ENCODE assay signal across 28 cellular contexts in genomic region chr3:151452346-151452745, GRCh38.
"Had no signal": no experiment of that assay in that cellular context is flagged by ENCODE, and none has a peak within 500 bp of the region (broad histone marks: within the 10 kb centered on the region; RNA-seq: fewer than 3 reads in every experiment).

No MANE protein-coding gene starts in this region.

- H3K4me1 ChIP-seq: stomach, suprapubic skin, testis, thyroid gland, tibial artery, tibial nerve, upper lobe of left lung, upper lobe of right lung, uterus, vagina had no signal

- H3K4me3 ChIP-seq: stomach, suprapubic skin, testis, thoracic aorta, thyroid gland, tibial artery, tibial nerve, transverse colon, upper lobe of left lung, upper lobe of right lung, uterus, vagina had no signal

- H3K36me3 Mint-ChIP-seq: stimulated activated effector memory CD8-positive, alpha-beta T cell treated with anti-CD3 and anti-CD28 coated beads, Interleukin-12 subunit alpha, Interleukin-12 subunit beta, amount 100 ng/mL, for 72 hours; stimulated activated memory B cell treated with anti-CD40 and anti-IgM and Interleukin-4, amounts not matched to agents 10 μg/mL and 1 μg/mL and 100 μg/mL, for 72 hours; stimulated activated naive B cell treated with anti-CD40 and anti-IgM and Interleukin-4, amounts not matched to agents 10 μg/mL and 1 μg/mL and 100 μg/mL, for 72 hours; type B pancreatic cell had no signal

- H3K4me3 Mint-ChIP-seq: stimulated activated effector memory CD8-positive, alpha-beta T cell treated with anti-CD3 and anti-CD28 coated beads, Interleukin-12 subunit alpha, Interleukin-12 subunit beta, amount 100 ng/mL, for 72 hours; stimulated activated memory B cell treated with anti-CD40 and anti-IgM and Interleukin-4, amounts not matched to agents 10 μg/mL and 1 μg/mL and 100 μg/mL, for 72 hours; stimulated activated naive B cell treated with anti-CD40 and anti-IgM and Interleukin-4, amounts not matched to agents 10 μg/mL and 1 μg/mL and 100 μg/mL, for 72 hours; stimulated activated naive CD8-positive, alpha-beta T cell treated with anti-CD3 and anti-CD28 coated beads, Interleukin-15, amount 100 ng/mL, for 72 hours; stimulated activated naive CD8-positive, alpha-beta T cell treated with anti-CD3 and anti-CD28 coated beads, Interleukin-15, Interleukin-2, amounts not matched to agents 100 ng/mL and 50 ng/mL, for 24 hours; type B pancreatic cell had no signal

- H3K27me3 ChIP-seq: stomach, suprapubic skin, testis, thyroid gland, tibial artery, tibial nerve, transverse colon, upper lobe of left lung, upper lobe of right lung, uterus, vagina had no signal

- DNase-seq: stimulated activated CD4-positive, alpha-beta T cell treated with anti-CD3 and anti-CD28 coated beads, Interleukin-2, amount 100 ng/mL, for 48 hours; stimulated activated CD4-positive, alpha-beta T cell treated with anti-CD3 and anti-CD28 coated beads, Interleukin-4, amount 100 ng/mL, for 1 hour; stimulated activated CD4-positive, alpha-beta T cell treated with anti-CD3 and anti-CD28 coated beads, Interleukin-4, amount 100 ng/mL, for 24 hours; stimulated activated CD4-positive, alpha-beta T cell treated with anti-CD3 and anti-CD28 coated beads, Interleukin-4, amount 100 ng/mL, for 4 hours; stimulated activated CD8-positive, alpha-beta memory T cell treated with anti-CD3 and anti-CD28 coated beads, Interleukin-4, amount 100 ng/mL, for 48 hours; stimulated activated naive B cell treated with anti-CD40 and anti-IgM and Interleukin-4, amounts not matched to agents 10 μg/mL and 1 μg/mL and 100 μg/mL, for 72 hours; stimulated activated naive CD4-positive, alpha-beta T cell; stimulated activated naive CD4-positive, alpha-beta T cell treated with Interleukin-2 at 50 U/mL for 16 hours; stimulated activated naive CD8-positive, alpha-beta T cell treated with anti-CD3 and anti-CD28 coated beads, Interleukin-15, amount 100 ng/mL, for 72 hours; stimulated activated naive CD8-positive, alpha-beta T cell treated with anti-CD3 and anti-CD28 coated beads, Interleukin-15, Interleukin-2, amounts not matched to agents 100 U/mL and 50 U/mL, for 24 hours; stomach; substantia nigra; testis; tibial artery; trophoblast cell; upper lobe of right lung; uterus had no signal

- H3K27ac Mint-ChIP-seq: stimulated activated effector memory CD8-positive, alpha-beta T cell treated with anti-CD3 and anti-CD28 coated beads, Interleukin-12 subunit alpha, Interleukin-12 subunit beta, amount 100 ng/mL, for 72 hours; stimulated activated memory B cell treated with anti-CD40 and anti-IgM and Interleukin-4, amounts not matched to agents 10 μg/mL and 1 μg/mL and 100 μg/mL, for 72 hours; stimulated activated naive B cell treated with anti-CD40 and anti-IgM and Interleukin-4, amounts not matched to agents 10 μg/mL and 1 μg/mL and 100 μg/mL, for 72 hours; stimulated activated naive CD8-positive, alpha-beta T cell treated with anti-CD3 and anti-CD28 coated beads, Interleukin-15, Interleukin-2, amounts not matched to agents 100 ng/mL and 50 ng/mL, for 24 hours; type B pancreatic cell had no signal

- H3K4me1 Mint-ChIP-seq: stimulated activated naive CD8-positive, alpha-beta T cell treated with anti-CD3 and anti-CD28 coated beads, Interleukin-15, amount 100 ng/mL, for 72 hours had no signal

- H3K36me3 ChIP-seq: stomach, suprapubic skin, thoracic aorta, thyroid gland, tibial artery, tibial nerve, transverse colon, uterus, vagina had no signal

- H3K27me3 Mint-ChIP-seq: stimulated activated naive B cell treated with anti-CD40 and anti-IgM and Interleukin-4, amounts not matched to agents 10 μg/mL and 1 μg/mL and 100 μg/mL, for 72 hours; type B pancreatic cell had no signal

- ATAC-seq: stimulated activated effector memory CD8-positive, alpha-beta T cell treated with anti-CD3 and anti-CD28 coated beads, Interleukin-12 subunit alpha, Interleukin-12 subunit beta, amount 100 ng/mL, for 72 hours; stimulated activated memory B cell treated with anti-CD40 and anti-IgM and Interleukin-4, amounts not matched to agents 10 μg/mL and 1 μg/mL and 100 μg/mL, for 72 hours; stimulated activated naive B cell treated with anti-CD40 and anti-IgM and Interleukin-4, amounts not matched to agents 10 μg/mL and 1 μg/mL and 100 μg/mL, for 72 hours; stimulated activated naive CD8-positive, alpha-beta T cell treated with anti-CD3 and anti-CD28 coated beads, Interleukin-15, Interleukin-2, amounts not matched to agents 100 U/mL and 50 U/mL, for 24 hours had no signal

- H3K9me3 Mint-ChIP-seq: stimulated activated effector memory CD8-positive, alpha-beta T cell treated with anti-CD3 and anti-CD28 coated beads, Interleukin-12 subunit alpha, Interleukin-12 subunit beta, amount 100 ng/mL, for 72 hours; stimulated activated memory B cell treated with anti-CD40 and anti-IgM and Interleukin-4, amounts not matched to agents 10 μg/mL and 1 μg/mL and 100 μg/mL, for 72 hours; stimulated activated naive B cell treated with anti-CD40 and anti-IgM and Interleukin-4, amounts not matched to agents 10 μg/mL and 1 μg/mL and 100 μg/mL, for 72 hours; stimulated activated naive CD8-positive, alpha-beta T cell treated with anti-CD3 and anti-CD28 coated beads, Interleukin-15, amount 100 ng/mL, for 72 hours; stimulated activated naive CD8-positive, alpha-beta T cell treated with anti-CD3 and anti-CD28 coated beads, Interleukin-15, Interleukin-2, amounts not matched to agents 100 ng/mL and 50 ng/mL, for 24 hours; type B pancreatic cell had no signal

- H3K9me3 ChIP-seq: stomach, suprapubic skin, testis, thoracic aorta, thyroid gland, tibial artery, tibial nerve, transverse colon, upper lobe of left lung, upper lobe of right lung, uterus, vagina had no signal
